In genomic region chr10:79145174-79145483, GRCh38 we compare ENCODE assay signal across 11 cellular contexts.
DNase-seq lines count a peak whose midpoint lies in the region; ATAC-seq, FAIRE-seq and TF ChIP-seq lines count a peak whose summit lies in the region.
"Had no signal": no experiment of that assay in that cellular context is flagged by ENCODE, and none has a peak within 500 bp of the region (broad histone marks: within the 10 kb centered on the region; RNA-seq: fewer than 3 reads in every experiment).

No MANE protein-coding gene starts in this region.

- H3K27me3 Mint-ChIP-seq in osteocyte (ENCODE audit: unreplicated experiment) = no peaks in the 10 kb centered on the region

- no peak for ATAC-seq in GM19395 (IDR thresholded peaks at IDR 0.05; ENCODE audit: unreplicated experiment)
- ATAC-seq: PC-3 had no signal

- 46% methylated on average over 4 of the region's 5 CpGs for WGBS in HUES64
- 73% methylated on average over 4 of the region's 5 CpGs for WGBS in esophagus muscularis mucosa

- no peak for TF ChIP-seq EP300 in esophagus muscularis mucosa (IDR thresholded peaks at IDR 0.05)

- H3K4me3 Mint-ChIP-seq in osteocyte (ENCODE audit: unreplicated experiment) = no peak overlapping the region

- no peak for DNase-seq in esophagus muscularis mucosa (ENCODE audit: extremely low spot score)
- no peak for DNase-seq in osteocyte (ENCODE audit: extremely low spot score, unreplicated experiment)
- no peak for DNase-seq in HuH-7 (ENCODE audit: low spot score)
- DNase-seq in RCC 7860 (ENCODE audit: low spot score) = no peak
- no peak for DNase-seq in NCI-H524 treated with DMSO at 0.1 percent for 48 hours (lab: John Stamatoyannopoulos, UW)
- DNase-seq: NCI-H1930, occipital lobe had no signal

- H3K4me2 ChIP-seq in BLaER1 treated with 17β-estradiol and CSF1 and Interleukin-3, amounts not matched to agents 10 nM and 100 nM = peak overlapping the region; percentile 88 to 99 (median 97)

- peaks cover 29% of the 10 kb centered on the region for H3K36me3 Mint-ChIP-seq in osteocyte (ENCODE audit: unreplicated experiment)

- H3K4me1 ChIP-seq in BLaER1 treated with 17β-estradiol and CSF1 and Interleukin-3, amounts not matched to agents 10 nM and 100 nM = peaks cover 100% of the 10 kb centered on the region in 10 experiments
- H3K4me1 ChIP-seq in HUES64 (ENCODE audit: insufficient read depth, low read length) (peaks cover 22% of the 10 kb centered on the region), esophagus muscularis mucosa (peaks cover 99 to 100% (median 100%) of the 10 kb centered on the region in 4 donors)

- H3K27ac Mint-ChIP-seq in osteocyte (ENCODE audit: unreplicated experiment) = peak overlapping the region; percentile 83

- peaks cover 65% of the 10 kb centered on the region for H3K4me1 Mint-ChIP-seq in osteocyte (ENCODE audit: unreplicated experiment)

- peak overlapping the region; percentile 36 to 97 (median 80); a peak in 21 of 22 replicates for H3K27ac ChIP-seq in BLaER1 treated with 17β-estradiol and CSF1 and Interleukin-3, amounts not matched to agents 10 nM and 100 nM
- 0 out of 2 replicates have a peak overlapping the region, but pooled peaks have one; percentile 45 for H3K27ac ChIP-seq in HUES64 (ENCODE audit: low read depth, low read length)
- peak overlapping the region; percentile 85 to 90 (median 88) for H3K27ac ChIP-seq in esophagus muscularis mucosa (replicated peaks in 1 of 4)

- intact Hi-C loops in esophagus muscularis mucosa (cut with DNase I) = loop anchor here (5.0 kb wide), 1 partner anchor 73 kb away; no protein-coding TSS in a partner anchor

- H3K27me3 ChIP-seq in BLaER1 treated with 17β-estradiol and CSF1 and Interleukin-3, amounts not matched to agents 10 nM and 100 nM = no peaks in the 10 kb centered on the region
- no peaks in the 10 kb centered on the region for H3K27me3 ChIP-seq in HUES64 (ENCODE audit: insufficient read depth, low read length)
- no peaks in the 10 kb centered on the region for H3K27me3 ChIP-seq in esophagus muscularis mucosa

- peaks cover 12 to 41% (median 30%) of the 10 kb centered on the region in 11 experiments; a peak in 20 of 22 replicates for H3K36me3 ChIP-seq in BLaER1 treated with 17β-estradiol and CSF1 and Interleukin-3, amounts not matched to agents 10 nM and 100 nM
- peaks cover 14% of the 10 kb centered on the region for H3K36me3 ChIP-seq in HUES64 (ENCODE audit: insufficient read depth, low read length)
- H3K36me3 ChIP-seq in esophagus muscularis mucosa = peaks cover 0 to 40% (median 26%) of the 10 kb centered on the region in 4 donors

- peak overlapping the region; percentile 35 to 89 (median 73); a peak in 17 of 22 replicates for H3K9ac ChIP-seq in BLaER1 treated with 17β-estradiol and CSF1 and Interleukin-3, amounts not matched to agents 10 nM and 100 nM
- H3K9ac ChIP-seq in HUES64 (ENCODE audit: low read depth, low read length) = no peak overlapping the region

- H3K9me3 ChIP-seq in BLaER1 treated with 17β-estradiol and CSF1 and Interleukin-3, amounts not matched to agents 10 nM and 100 nM (replicated peaks in 1 of 11) = no peaks in the 10 kb centered on the region
- H3K9me3 ChIP-seq in HUES64 (ENCODE audit: insufficient read depth, low read depth, low read length) = no peaks in the 10 kb centered on the region
- no peaks in the 10 kb centered on the region for H3K9me3 ChIP-seq in esophagus muscularis mucosa

- H4K20me1 ChIP-seq in BLaER1 treated with 17β-estradiol and CSF1 and Interleukin-3, amounts not matched to agents 10 nM and 100 nM = peaks cover 0 to 28% (median 14%) of the 10 kb centered on the region in 11 experiments; a peak in 7 of 22 replicates

- TF ChIP-seq POLR2A in esophagus muscularis mucosa (IDR thresholded peaks at IDR 0.05; ENCODE audit: low read depth) = no peak

- peak overlapping the region in 9 of 10 experiments; percentile 0 to 54 (median 35); a peak in 10 of 20 replicates for H3K4me3 ChIP-seq in BLaER1 treated with 17β-estradiol and CSF1 and Interleukin-3, amounts not matched to agents 10 nM and 100 nM
- no peak overlapping the region for H3K4me3 ChIP-seq in HUES64 (ENCODE audit: low read length)
- no peak overlapping the region for H3K4me3 ChIP-seq in esophagus muscularis mucosa

- H3K9me3 Mint-ChIP-seq in osteocyte (ENCODE audit: unreplicated experiment) = no peaks in the 10 kb centered on the region

- no peak for FAIRE-seq in RCC 7860 (lab: Jason Lieb, UNC)

- TF ChIP-seq CTCF in esophagus muscularis mucosa (IDR thresholded peaks at IDR 0.05) (no peak), osteocyte (IDR thresholded peaks at IDR 0.05) (no peak)

Comparison
In these comparisons a context has a peak if more than half of its experiments do, and no peak if none do; other contexts are left out.
1. H3K4me3 ChIP-seq: peak in BLaER1 treated with 17β-estradiol and CSF1 and Interleukin-3, amounts not matched to agents 10 nM and 100 nM (9 of 10); none in HUES64 (single experiment) and esophagus muscularis mucosa (0 of 4).
2. Peak in every context shown above with its lines, with median percentiles within 50 percentile points of each other: H3K27ac ChIP-seq.